Comparison of ENCODE assay signal across 9 cellular contexts in genomic region chr4:53592686-53593641, GRCh38. TPM values are rescaled to one million over a fixed set of nuclear protein-coding genes. Genes with fewer than 3 reads are reported as not detected.
DNase-seq lines count a peak whose midpoint lies in the region; ATAC-seq and TF ChIP-seq lines count a peak whose summit lies in the region.
"Had no signal": no experiment of that assay in that cellular context is flagged by ENCODE, and none has a peak within 500 bp of the region (broad histone marks: within the 10 kb centered on the region; RNA-seq: fewer than 3 reads in every experiment).

No MANE protein-coding gene starts in this region.

- H3K27me3 Mint-ChIP-seq in mesothelial cell of epicardium (ENCODE audit: low read depth) = no peaks in the 10 kb centered on the region
- H3K27me3 Mint-ChIP-seq in natural killer cell treated with Interleukin-12 subunit alpha and Interleukin-12 subunit beta and Interleukin-15 and Interleukin-18, amount 100 ng/mL, for 72 hours = peaks cover 35 to 47% of the 10 kb centered on the region in 2 donors

- no peaks in the 10 kb centered on the region for H3K27me3 ChIP-seq in ectodermal cell (ENCODE audit: control insufficient read depth, insufficient read depth, low read length, poor library complexity, severe bottlenecking)

- H3K4me3 Mint-ChIP-seq in mesothelial cell of epicardium = peak overlapping the region; percentile 73
- H3K4me3 Mint-ChIP-seq in natural killer cell treated with Interleukin-12 subunit alpha and Interleukin-12 subunit beta and Interleukin-15 and Interleukin-18, amount 100 ng/mL, for 72 hours = no peak overlapping the region

- TF ChIP-seq CTCF in 22Rv1 (IDR thresholded peaks at IDR 0.05) (no peak), mesothelial cell of epicardium (IDR thresholded peaks at IDR 0.05; ENCODE audit: unreplicated experiment) (no peak)

- DNase-seq in NCI-H2081 treated with DMSO at 0.1 percent for 48 hours (lab: John Stamatoyannopoulos, UW) = peak; percentile 16
- no peak for DNase-seq in mesothelial cell of epicardium (ENCODE audit: low spot score in 2 of 2, unreplicated experiment in 2 of 2)
- DNase-seq in natural killer cell treated with Interleukin-12 subunit alpha and Interleukin-12 subunit beta and Interleukin-15 and Interleukin-18, amount 100 ng/mL, for 72 hours (ENCODE audit: low spot score) = no peak
- DNase-seq in NOMO-1 treated with dmso at 0.1 percent for 144 hours (lab: John Stamatoyannopoulos, UW; ENCODE audit: unreplicated experiment) = no peak
- no peak for DNase-seq in NK-92 (lab: John Stamatoyannopoulos, UW; ENCODE audit: unreplicated experiment)
- DNase-seq: effector CD8-positive, alpha-beta T cell had no signal

- peaks cover 47% of the 10 kb centered on the region for H3K4me1 Mint-ChIP-seq in mesothelial cell of epicardium
- peaks cover 0 to 6% of the 10 kb centered on the region in 2 donors for H3K4me1 Mint-ChIP-seq in natural killer cell treated with Interleukin-12 subunit alpha and Interleukin-12 subunit beta and Interleukin-15 and Interleukin-18, amount 100 ng/mL, for 72 hours (ENCODE audit: low read depth in 2 of 2)

- no peaks in the 10 kb centered on the region for H3K9me3 ChIP-seq in ectodermal cell (ENCODE audit: control insufficient read depth, low read length)

- 11 to 15% methylated on average over 18 to 21 of the region's 21 CpGs for WGBS in ectodermal cell, 2 experiments

- H3K27ac Mint-ChIP-seq in mesothelial cell of epicardium = peak overlapping the region; percentile 98
- no peak overlapping the region for H3K27ac Mint-ChIP-seq in natural killer cell treated with Interleukin-12 subunit alpha and Interleukin-12 subunit beta and Interleukin-15 and Interleukin-18, amount 100 ng/mL, for 72 hours

- no peaks in the 10 kb centered on the region for H3K9me3 Mint-ChIP-seq in mesothelial cell of epicardium
- no peaks in the 10 kb centered on the region for H3K9me3 Mint-ChIP-seq in natural killer cell treated with Interleukin-12 subunit alpha and Interleukin-12 subunit beta and Interleukin-15 and Interleukin-18, amount 100 ng/mL, for 72 hours

- peak overlapping the region; percentile 24 for H3K4me3 ChIP-seq in ectodermal cell (ENCODE audit: insufficient read depth, low read depth, low read length)

- ATAC-seq in natural killer cell treated with Interleukin-12 subunit alpha and Interleukin-12 subunit beta and Interleukin-15 and Interleukin-18, amount 100 ng/mL, for 72 hours = no peak
- no peak for ATAC-seq in GM18498 (IDR thresholded peaks at IDR 0.05; ENCODE audit: unreplicated experiment)

- no peaks in the 10 kb centered on the region for H3K36me3 ChIP-seq in ectodermal cell (ENCODE audit: control insufficient read depth, insufficient read depth, low read length)

- H3K36me3 Mint-ChIP-seq in mesothelial cell of epicardium = no peaks in the 10 kb centered on the region
- H3K36me3 Mint-ChIP-seq in natural killer cell treated with Interleukin-12 subunit alpha and Interleukin-12 subunit beta and Interleukin-15 and Interleukin-18, amount 100 ng/mL, for 72 hours = no peaks in the 10 kb centered on the region

- H3K4me1 ChIP-seq in ectodermal cell (ENCODE audit: control insufficient read depth, insufficient read depth, low read length) = peaks cover 19% of the 10 kb centered on the region

- H3K27ac ChIP-seq in 22Rv1 (peak overlapping the region; percentile 78), ectodermal cell (ENCODE audit: insufficient read depth, low read depth, low read length, poor library complexity, severe bottlenecking) (no peak overlapping the region)

RNA-seq across cellular contexts. Expression of gene LNX1, which starts 1.7 kb away (rescaled TPM):
- polyA plus RNA-seq in ectodermal cell (2013, experiment 1 of 4) = 0.22 TPM
- not detected for polyA plus RNA-seq in ectodermal cell (2013, experiment 2 of 4)
- polyA plus RNA-seq in ectodermal cell (2013, experiment 3 of 4) = not detected
- not detected for polyA plus RNA-seq in ectodermal cell (2013, experiment 4 of 4)
- total RNA-seq in mesothelial cell of epicardium = 12.7 to 14.0 TPM (median 13.0 TPM) in 3 replicates
- not detected for total RNA-seq in natural killer cell treated with Interleukin-12 subunit alpha and Interleukin-12 subunit beta and Interleukin-15 and Interleukin-18, amount 100 ng/mL, for 72 hours

Comparison
In these comparisons a context has a peak if more than half of its experiments do, and no peak if none do; other contexts are left out.
1. RNA of gene LNX1, which starts 1.7 kb away (total RNA-seq): 12.7 to 14.0 TPM in mesothelial cell of epicardium; not detected in natural killer cell treated with Interleukin-12 subunit alpha and Interleukin-12 subunit beta and Interleukin-15 and Interleukin-18, amount 100 ng/mL, for 72 hours; every median in the first group is over 10 times any median in the second.